In genomic region chr5:144170276-144171024, GRCh38 we compare ENCODE assay signal across 8 cellular contexts. TPM values are rescaled to one million over a fixed set of nuclear protein-coding genes. Genes with fewer than 3 reads are reported as not detected.
DNase-seq lines count a peak whose midpoint lies in the region; ATAC-seq, FAIRE-seq and TF ChIP-seq lines count a peak whose summit lies in the region.

Gene KCTD16, plus strand, starts transcription at chr5:144170873.
Gene YIPF5, minus strand, starts transcription at chr5:144170659. Its CDS starts 704 bp downstream, at chr5:144169955.

- H3K4me1 ChIP-seq in MM.1S (ENCODE audit: low read length), result peaks cover 18% of the 10 kb centered on the region; the same call in 1 of the 2 replicates

- H3K9me2 ChIP-seq in MM.1S (replicated peaks; ENCODE audit: insufficient read depth, low read length) (no peaks in the 10 kb centered on the region), neural cell (ENCODE audit: insufficient read depth, low read length) (no peaks in the 10 kb centered on the region)

- peaks cover 4 to 8% of the 10 kb centered on the region in 2 donors for H3K9me3 Mint-ChIP-seq in stimulated activated naive CD8-positive, alpha-beta T cell treated with anti-CD3 and anti-CD28 coated beads, Interleukin-15, amount 100 ng/mL, for 72 hours

- peak within 1 kb of the TSS; percentile 71 to 99 for H3K27ac Mint-ChIP-seq in stimulated activated naive CD8-positive, alpha-beta T cell treated with anti-CD3 and anti-CD28 coated beads, Interleukin-15, amount 100 ng/mL, for 72 hours

- TF ChIP-seq CTCF in MM.1S (IDR thresholded peaks at IDR 0.05; ENCODE audit: low read length) (no peak), foreskin fibroblast (IDR thresholded peaks at IDR 0.05; ENCODE audit: low read depth, low read length) (no peak), neural cell (IDR thresholded peaks at IDR 0.05; ENCODE audit: poor library complexity, severe bottlenecking) (no peak)

- peaks cover 44% of the 10 kb centered on the region for H3K79me2 ChIP-seq in MM.1S (ENCODE audit: low read length)
- peaks cover 29% of the 10 kb centered on the region for H3K79me2 ChIP-seq in neural cell (replicated peaks; ENCODE audit: insufficient read depth, low read length)

- H2AFZ ChIP-seq in MM.1S (ENCODE audit: low read length) (peak within 1 kb of the TSS; percentile 85), neural cell (ENCODE audit: low read depth, low read length) (peak within 1 kb of the TSS; percentile 96)

- H3K27ac ChIP-seq in MM.1S (ENCODE audit: low read length) (peak within 1 kb of the TSS; percentile 60; the same call in 1 of the 2 replicates), neural cell (ENCODE audit: low read length) (peak within 1 kb of the TSS; percentile 89)

- peaks cover 34% of the 10 kb centered on the region for H3K4me1 Mint-ChIP-seq in stimulated activated naive CD8-positive, alpha-beta T cell treated with anti-CD3 and anti-CD28 coated beads, Interleukin-15, amount 100 ng/mL, for 72 hours

- DNase-seq in HCEC 1CT (peak; percentile 94), MM.1S (peak; percentile 99), SHP77 treated with DMSO at 0.1 percent for 48 hours (lab: John Stamatoyannopoulos, UW) (peak; percentile 96), activated gamma-delta T cell treated with Interleukin-2 at 50 U/mL for 16 hours (peak; percentile 96), foreskin fibroblast (peak; percentile 95 to 98)
- peak; percentile 95 to 98 for DNase-seq in stimulated activated naive CD8-positive, alpha-beta T cell treated with anti-CD3 and anti-CD28 coated beads, Interleukin-15, amount 100 ng/mL, for 72 hours

- peak; percentile 99 for FAIRE-seq in G401.6 (lab: Jason Lieb, UNC)

- H3K9me3 ChIP-seq in MM.1S (replicated peaks; ENCODE audit: insufficient read depth, low read length) (no peaks in the 10 kb centered on the region), neural cell (ENCODE audit: low read length) (no peaks in the 10 kb centered on the region)

- H3K4me2 ChIP-seq in MM.1S (ENCODE audit: low read depth, low read length), result peak within 1 kb of the TSS; percentile 70
- H3K4me2 ChIP-seq in neural cell (ENCODE audit: low read length), result peak within 1 kb of the TSS; percentile 79

- H3K36me3 ChIP-seq in MM.1S (replicated peaks; ENCODE audit: insufficient read depth, low read length) (0 out of 2 replicates have a peak, but pooled peaks cover under 1% of the 10 kb centered on the region), neural cell (ENCODE audit: insufficient read depth, low read length) (no peaks in the 10 kb centered on the region)

- peak; percentile 31 for TF ChIP-seq EP300 in neural cell (conservative IDR thresholded peaks at IDR 0.05; ENCODE audit: poor library complexity, severe bottlenecking)

- no peaks in the 10 kb centered on the region for H3F3A ChIP-seq in MM.1S (ENCODE audit: insufficient read depth, low read length)
- no peaks in the 10 kb centered on the region for H3F3A ChIP-seq in neural cell (ENCODE audit: insufficient read depth, low read length, poor library complexity, severe bottlenecking)

- peak; percentile 99 for ATAC-seq in stimulated activated naive CD8-positive, alpha-beta T cell treated with anti-CD3 and anti-CD28 coated beads, Interleukin-15, amount 100 ng/mL, for 72 hours

- no peaks in the 10 kb centered on the region for H4K20me1 ChIP-seq in MM.1S (ENCODE audit: insufficient read depth, low read length)
- H4K20me1 ChIP-seq in neural cell (ENCODE audit: insufficient read depth), result no peaks in the 10 kb centered on the region

- H3K4me3 Mint-ChIP-seq in stimulated activated naive CD8-positive, alpha-beta T cell treated with anti-CD3 and anti-CD28 coated beads, Interleukin-15, amount 100 ng/mL, for 72 hours, result peak within 1 kb of the TSS; percentile 90 to 100

- H3K4me3 ChIP-seq in MM.1S (ENCODE audit: low read length), result peak within 1 kb of the TSS; percentile 87
- H3K4me3 ChIP-seq in foreskin fibroblast (ENCODE audit: low read depth in 1 of 2, low read length in 2 of 2), result peak within 1 kb of the TSS; percentile 72 to 97
- peak within 1 kb of the TSS; percentile 80 for H3K4me3 ChIP-seq in neural cell (ENCODE audit: low read length)

- H3K27me3 Mint-ChIP-seq in stimulated activated naive CD8-positive, alpha-beta T cell treated with anti-CD3 and anti-CD28 coated beads, Interleukin-15, amount 100 ng/mL, for 72 hours, result no peaks in the 10 kb centered on the region

- peak; percentile 39 for TF ChIP-seq RAD21 in neural cell (conservative IDR thresholded peaks at IDR 0.05)

- H3K27me3 ChIP-seq in MM.1S (replicated peaks; ENCODE audit: insufficient read depth, low read length), result no peaks in the 10 kb centered on the region
- no peaks in the 10 kb centered on the region for H3K27me3 ChIP-seq in neural cell (ENCODE audit: insufficient read depth, low read depth, low read length)

- H3K9ac ChIP-seq in MM.1S (ENCODE audit: low read length) (peak within 1 kb of the TSS; percentile 81), neural cell (ENCODE audit: low read length) (peak within 1 kb of the TSS; percentile 78)

TF ChIP-seq in neural cell, 6 proteins besides CTCF, POLR2A, EP300 and RAD21:
- TF ChIP-seq REST (IDR thresholded peaks at IDR 0.05; ENCODE audit: borderline replicate concordance) (peak; percentile 29), EZH2 (IDR thresholded peaks at IDR 0.05; ENCODE audit: borderline replicate concordance, insufficient read depth, low read length, poor library complexity, severe bottlenecking) (no peak), POLR2AphosphoS5 (IDR thresholded peaks at IDR 0.05) (peak; percentile 94), TAF1 (IDR thresholded peaks at IDR 0.05; ENCODE audit: low read depth) (peak; percentile 52), MXI1 (conservative IDR thresholded peaks at IDR 0.05; ENCODE audit: poor library complexity, severe bottlenecking) (peak; percentile 76), SMC3 (conservative IDR thresholded peaks at IDR 0.05; ENCODE audit: poor library complexity) (peak; percentile 55)

RNA-seq across cellular contexts. Expression of gene KCTD16, which starts in this region (rescaled TPM):
- 7.1 and 7.2 TPM in 2 replicates for polyA plus RNA-seq in neural cell
- polyA minus RNA-seq in neural cell, result 34.1 and 43.2 TPM in 2 replicates

RNA-seq across cellular contexts. Expression of gene YIPF5, which starts in this region (rescaled TPM):
- 59.6 and 61.6 TPM in 2 replicates for polyA plus RNA-seq in neural cell
- 97.1 and 104 TPM in 2 replicates for polyA minus RNA-seq in neural cell

Comparison
In these comparisons a context has a peak if more than half of its experiments do, and no peak if none do; other contexts are left out.
1. Peak in every context shown above with its lines: DNase-seq, ATAC-seq, H3K4me3 ChIP-seq and H3K27ac ChIP-seq.